Comparison of ENCODE assay signal across 1 cellular context in the genomic region with DNA sequence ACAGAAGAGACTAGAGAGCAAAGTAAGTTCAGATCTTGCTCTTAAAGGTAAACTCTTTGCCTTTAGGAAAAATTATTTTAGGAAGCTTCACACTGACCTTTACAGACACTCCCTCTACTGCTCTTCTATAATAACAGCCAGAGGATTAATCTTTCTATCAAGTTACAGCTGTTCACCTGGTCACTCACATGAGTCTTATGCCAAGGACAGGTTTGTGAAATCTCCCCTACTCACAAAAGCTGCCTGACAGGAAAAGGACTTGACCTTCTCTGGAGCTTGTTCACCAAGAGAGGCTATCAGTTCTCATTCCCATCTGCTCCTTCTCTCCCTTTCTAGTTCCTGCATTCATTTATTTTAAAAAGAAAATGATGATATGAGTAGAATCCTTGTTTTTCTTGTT.
TF ChIP-seq lines count a peak whose summit lies in the region.

No MANE protein-coding gene starts in this region.

TF ChIP-seq in IMR-90, 13 proteins besides CTCF, POLR2A, EP300 and RAD21 (continued from another document):
- TF ChIP-seq, protein P1, sequence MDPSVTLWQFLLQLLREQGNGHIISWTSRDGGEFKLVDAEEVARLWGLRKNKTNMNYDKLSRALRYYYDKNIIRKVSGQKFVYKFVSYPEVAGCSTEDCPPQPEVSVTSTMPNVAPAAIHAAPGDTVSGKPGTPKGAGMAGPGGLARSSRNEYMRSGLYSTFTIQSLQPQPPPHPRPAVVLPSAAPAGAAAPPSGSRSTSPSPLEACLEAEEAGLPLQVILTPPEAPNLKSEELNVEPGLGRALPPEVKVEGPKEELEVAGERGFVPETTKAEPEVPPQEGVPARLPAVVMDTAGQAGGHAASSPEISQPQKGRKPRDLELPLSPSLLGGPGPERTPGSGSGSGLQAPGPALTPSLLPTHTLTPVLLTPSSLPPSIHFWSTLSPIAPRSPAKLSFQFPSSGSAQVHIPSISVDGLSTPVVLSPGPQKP (IDR thresholded peaks at IDR 0.05; ENCODE audit: borderline replicate concordance, low read depth, low read length): no peak
